8 cellular contexts compared by ENCODE assay signal in the genomic region with DNA sequence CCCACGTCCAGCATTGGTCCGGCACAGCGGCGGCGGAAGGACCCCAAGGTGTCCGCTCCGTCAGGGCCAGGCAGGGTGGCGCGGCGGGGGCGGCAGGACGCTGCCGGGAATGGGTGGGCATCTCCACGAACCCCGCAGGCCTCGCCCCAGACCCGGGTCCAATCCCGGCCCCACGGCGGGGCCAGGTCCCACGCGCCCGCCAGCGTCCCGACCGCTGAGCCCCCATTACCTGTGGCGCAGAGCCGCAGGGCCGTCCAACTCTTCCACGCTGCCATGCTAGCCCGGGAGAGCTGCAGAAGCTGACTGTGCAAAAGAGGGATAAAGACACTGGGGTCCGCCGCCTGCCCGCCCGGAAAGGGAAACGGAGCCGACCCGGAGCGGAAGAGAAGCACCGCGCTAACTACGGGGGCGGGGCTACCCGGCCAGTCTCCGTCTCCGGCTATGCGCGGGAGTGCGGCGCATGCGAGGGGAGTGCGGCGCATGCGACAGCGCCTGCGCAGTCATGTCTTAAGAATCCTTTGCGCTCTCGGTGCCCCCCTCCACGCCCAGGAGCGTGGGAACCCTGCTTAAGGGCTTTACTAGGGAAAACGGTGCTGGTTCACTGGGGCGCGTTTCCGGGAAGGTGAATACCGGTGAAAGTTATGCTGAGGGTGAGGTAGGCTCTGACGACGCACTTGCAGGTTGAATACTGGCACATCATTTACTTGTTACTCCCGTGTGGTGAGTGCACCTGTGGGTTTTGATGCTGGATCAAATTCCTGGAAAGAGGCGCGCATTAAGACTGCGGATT. TPM values are rescaled to one million over a fixed set of nuclear protein-coding genes. Genes with fewer than 3 reads are reported as not detected.
A peak's percentile ranks its signal among the peaks of the same experiment; 100 is the strongest.
DNase-seq lines count a peak whose midpoint lies in the region; TF ChIP-seq lines count a peak whose summit lies in the region.

A gene with protein sequence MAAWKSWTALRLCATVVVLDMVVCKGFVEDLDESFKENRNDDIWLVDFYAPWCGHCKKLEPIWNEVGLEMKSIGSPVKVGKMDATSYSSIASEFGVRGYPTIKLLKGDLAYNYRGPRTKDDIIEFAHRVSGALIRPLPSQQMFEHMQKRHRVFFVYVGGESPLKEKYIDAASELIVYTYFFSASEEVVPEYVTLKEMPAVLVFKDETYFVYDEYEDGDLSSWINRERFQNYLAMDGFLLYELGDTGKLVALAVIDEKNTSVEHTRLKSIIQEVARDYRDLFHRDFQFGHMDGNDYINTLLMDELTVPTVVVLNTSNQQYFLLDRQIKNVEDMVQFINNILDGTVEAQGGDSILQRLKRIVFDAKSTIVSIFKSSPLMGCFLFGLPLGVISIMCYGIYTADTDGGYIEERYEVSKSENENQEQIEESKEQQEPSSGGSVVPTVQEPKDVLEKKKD (minus strand): TSS at position 402 of the 790 bp plus-strand sequence. CDS start 127 bp downstream, at position 275.

- no peaks in the 10 kb centered on the region for H3K27me3 Mint-ChIP-seq in neural crest cell (ENCODE audit: low read depth)

- no peaks in the 10 kb centered on the region for H3K9me2 ChIP-seq in MM.1S (replicated peaks; ENCODE audit: insufficient read depth, low read length)

- H3K36me3 ChIP-seq in ES-I3 (ENCODE audit: insufficient read depth, low read length) (peaks cover 8% of the 10 kb centered on the region), HAP-1 (replicated peaks) (peaks cover 24% of the 10 kb centered on the region), MM.1S (replicated peaks; ENCODE audit: insufficient read depth, low read length) (peaks cover 17% of the 10 kb centered on the region; the same call in 1 of the 2 replicates), stomach smooth muscle (ENCODE audit: control insufficient read depth in 2 of 2, insufficient read depth in 2 of 2, low read length in 2 of 2) (peaks cover 8 to 11% of the 10 kb centered on the region in 2 donors)

- H3K9me3 ChIP-seq in ES-I3 (ENCODE audit: control insufficient read depth, insufficient read depth, low read length) (no peaks in the 10 kb centered on the region), HAP-1 (no peaks in the 10 kb centered on the region), MM.1S (replicated peaks; ENCODE audit: insufficient read depth, low read length) (no peaks in the 10 kb centered on the region), stomach smooth muscle (ENCODE audit: control insufficient read depth in 2 of 2, low read length in 2 of 2) (no peaks in the 10 kb centered on the region)

- H3K9me3 Mint-ChIP-seq in neural crest cell, result no peaks in the 10 kb centered on the region

- peak within 1 kb of the TSS; percentile 50; the same call in 1 of the 2 replicates for H3K27ac ChIP-seq in MM.1S (ENCODE audit: low read length)
- H3K27ac ChIP-seq in stomach smooth muscle (ENCODE audit: low read length), result peak within 1 kb of the TSS; percentile 18

- TF ChIP-seq CTCF in MM.1S (IDR thresholded peaks at IDR 0.05; ENCODE audit: low read length) (no peak), fibroblast of villous mesenchyme (IDR thresholded peaks at IDR 0.05; ENCODE audit: insufficient read depth, low read depth, low read length) (no peak), neural crest cell (conservative IDR thresholded peaks at IDR 0.05) (no peak)

- H3K79me2 ChIP-seq in MM.1S (ENCODE audit: low read length), result peaks cover 49% of the 10 kb centered on the region

- peaks cover 3% of the 10 kb centered on the region; the same call in 1 of the 2 replicates for H3K4me1 ChIP-seq in ES-I3 (ENCODE audit: insufficient read depth, low read length)
- peaks cover 4% of the 10 kb centered on the region for H3K4me1 ChIP-seq in HAP-1
- H3K4me1 ChIP-seq in MM.1S (ENCODE audit: low read length), result peaks cover 7% of the 10 kb centered on the region
- peaks cover 7% of the 10 kb centered on the region for H3K4me1 ChIP-seq in stomach smooth muscle (ENCODE audit: control insufficient read depth, insufficient read depth, low read length)

- DNase-seq in HAP-1 (ENCODE audit: low spot score in 2 of 2) (peak; percentile 92 to 94), MM.1S (peak; percentile 96), SIG-M5 (lab: John Stamatoyannopoulos, UW) (peak; percentile 61), activated gamma-delta T cell (lab: John Stamatoyannopoulos, UW) (peak; percentile 84), fibroblast of villous mesenchyme (ENCODE audit: low read depth) (peak; percentile 94), neural crest cell (ENCODE audit: low read depth, low spot score) (peak; percentile 76)

- H3K27me3 ChIP-seq in HAP-1 (ENCODE audit: low read depth) (no peaks in the 10 kb centered on the region), MM.1S (replicated peaks; ENCODE audit: insufficient read depth, low read length) (no peaks in the 10 kb centered on the region), stomach smooth muscle (ENCODE audit: control insufficient read depth in 1 of 2, insufficient read depth in 2 of 2, low read length in 2 of 2) (no peaks in the 10 kb centered on the region)

- peaks cover 6% of the 10 kb centered on the region for H3K36me3 Mint-ChIP-seq in neural crest cell (ENCODE audit: low read depth)

- peaks cover 27% of the 10 kb centered on the region for H3K4me1 Mint-ChIP-seq in neural crest cell

- in situ Hi-C loops in HAP-1 (cut with MboI; ENCODE audit: low sequenced_read_pairs), result no loop called here

- H3F3A ChIP-seq in MM.1S (ENCODE audit: insufficient read depth, low read length), result no peaks in the 10 kb centered on the region

- H4K20me1 ChIP-seq in MM.1S (ENCODE audit: insufficient read depth, low read length), result peaks cover 4% of the 10 kb centered on the region; the same call in 1 of the 2 replicates

- H3K4me2 ChIP-seq in MM.1S (ENCODE audit: low read depth, low read length), result peak within 1 kb of the TSS; percentile 80

- H3K9ac ChIP-seq in ES-I3 (ENCODE audit: low read depth, low read length) (peak within 1 kb of the TSS; percentile 90), MM.1S (ENCODE audit: low read length) (peak within 1 kb of the TSS; percentile 92), stomach smooth muscle (ENCODE audit: low read length in 2 of 2) (peak within 1 kb of the TSS; percentile 69 to 86)

- H3K4me3 Mint-ChIP-seq in neural crest cell, result peak within 1 kb of the TSS; percentile 99

- peak within 1 kb of the TSS; percentile 90 for H3K27ac Mint-ChIP-seq in neural crest cell (ENCODE audit: unreplicated experiment)

- H3K4me3 ChIP-seq in HAP-1 (peak within 1 kb of the TSS; percentile 83), MM.1S (ENCODE audit: low read length) (peak within 1 kb of the TSS; percentile 94), fibroblast of villous mesenchyme (ENCODE audit: low read depth, low read length) (peak within 1 kb of the TSS; percentile 92), stomach smooth muscle (ENCODE audit: low read length in 2 of 2) (peak within 1 kb of the TSS; percentile 97 to 99)

- peak within 1 kb of the TSS; percentile 98 for H2AFZ ChIP-seq in MM.1S (ENCODE audit: low read length)

RNA-seq across cellular contexts. Expression of the gene that starts here (rescaled TPM):
- total RNA-seq in fibroblast of villous mesenchyme (115 and 152 TPM in 2 replicates), neural crest cell (47.5 and 48.7 TPM in 2 replicates)

Comparison
In these comparisons a context has a peak if more than half of its experiments do, and no peak if none do; other contexts are left out.
1. Peak in every context shown above with its lines: DNase-seq, H3K4me3 ChIP-seq and H3K27ac ChIP-seq.